ENCODE assay signal across 9 cellular contexts in the genomic region with DNA sequence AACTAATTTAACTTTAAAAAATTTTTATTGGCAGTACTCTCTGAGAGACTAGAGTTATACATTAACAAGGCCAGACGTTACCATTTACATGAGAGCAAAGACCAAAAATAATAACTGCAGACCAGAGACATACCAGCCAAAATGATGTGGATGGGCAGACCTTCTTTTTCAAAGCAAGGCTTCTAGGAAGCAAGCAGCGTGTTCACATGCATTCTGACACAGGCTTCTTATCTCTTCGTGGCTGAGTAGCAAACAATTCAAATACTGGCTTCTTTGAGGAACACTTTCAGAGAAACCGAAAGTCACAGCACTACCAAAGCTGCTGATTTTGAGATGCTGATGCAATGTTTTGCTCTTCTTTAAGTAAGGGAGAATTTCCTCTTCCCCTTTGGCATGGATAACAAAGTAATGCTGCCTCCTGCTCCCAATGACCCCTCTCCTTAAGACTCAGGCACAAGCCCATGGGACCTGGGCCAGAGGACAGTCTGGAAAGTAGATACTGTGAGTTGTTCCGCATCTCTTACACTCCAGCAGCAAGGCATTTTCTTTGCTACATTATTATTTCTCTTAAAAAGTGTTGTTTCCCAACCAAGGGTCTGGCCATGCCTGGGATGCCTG.
A peak's percentile ranks its signal among the peaks of the same experiment; 100 is the strongest.
DNase-seq lines count a peak whose midpoint lies in the region; ATAC-seq and TF ChIP-seq lines count a peak whose summit lies in the region.
"Had no signal": no experiment of that assay in that cellular context is flagged by ENCODE, and none has a peak within 500 bp of the region (broad histone marks: within the 10 kb centered on the region; RNA-seq: fewer than 3 reads in every experiment).

No MANE protein-coding gene starts in this region.

- peak; percentile 20 for DNase-seq in GM13977 (ENCODE audit: low spot score)
- DNase-seq in brain microvascular endothelial cell = no peak
- DNase-seq in stimulated activated naive CD4-positive, alpha-beta T cell (lab: John Stamatoyannopoulos, UW) = no peak
- DNase-seq in stimulated activated CD4-positive, alpha-beta T cell treated with anti-CD3 and anti-CD28 coated beads, Interleukin-15, amount 100 ng/mL, for 24 hours = no peak
- DNase-seq in stimulated activated CD4-positive, alpha-beta T cell treated with anti-CD3 and anti-CD28 coated beads, Interleukin-12 subunit alpha, Interleukin-12 subunit beta, amount 100 ng/mL, for 4 hours = no peak
- DNase-seq: activated CD4-positive, alpha-beta T cell treated with anti-CD3 and anti-CD28 coated beads for 1 hour had no signal

- H3K4me1 ChIP-seq in muscle layer of duodenum (ENCODE audit: control insufficient read depth in 1 of 2, insufficient read depth in 2 of 2, low read length in 2 of 2) = peaks cover 0 to 18% of the 10 kb centered on the region in 2 donors

- H3K27ac ChIP-seq in brain microvascular endothelial cell = peak overlapping the region; percentile 13
- peak overlapping the region; percentile 30 for H3K27ac ChIP-seq in muscle layer of duodenum (ENCODE audit: low read length)

- H3K36me3 ChIP-seq in brain microvascular endothelial cell (replicated peaks) = no peaks in the 10 kb centered on the region
- H3K36me3 ChIP-seq in muscle layer of duodenum (ENCODE audit: control insufficient read depth in 1 of 2, insufficient read depth in 2 of 2, low read length in 2 of 2) = no peaks in the 10 kb centered on the region

- in situ Hi-C loops in GM13977 (cut with MboI; ENCODE audit: low pct_unique_long_range_greater_than_20kb, low sequenced_read_pairs, unreplicated experiment) = no loop called here
- in situ Hi-C loops in brain microvascular endothelial cell (cut with HindIII; ENCODE audit: low pct_ligation_motif_present, low sequenced_read_pairs) = no loop called here

- no peaks in the 10 kb centered on the region for H3K27me3 ChIP-seq in brain microvascular endothelial cell (replicated peaks)
- no peaks in the 10 kb centered on the region for H3K27me3 ChIP-seq in muscle layer of duodenum (ENCODE audit: low read depth, low read length)

- TF ChIP-seq CTCF in GM13977 (IDR thresholded peaks at IDR 0.05; ENCODE audit: extremely low read depth, insufficient read depth, missing control alignments) = no peak
- TF ChIP-seq CTCF in brain microvascular endothelial cell (IDR thresholded peaks at IDR 0.05; ENCODE audit: low read depth, low read length, missing control alignments) = no peak

- H3K9me3 ChIP-seq in muscle layer of duodenum (ENCODE audit: control insufficient read depth in 1 of 2, low read length in 2 of 2) = no peaks in the 10 kb centered on the region

- H3K4me3 ChIP-seq in brain microvascular endothelial cell (ENCODE audit: low read depth, low read length) = no peak overlapping the region
- H3K4me3 ChIP-seq in muscle layer of duodenum (ENCODE audit: low read depth in 1 of 2, low read length in 2 of 2) = no peak overlapping the region

- ATAC-seq in HG03135 (IDR thresholded peaks at IDR 0.05; ENCODE audit: unreplicated experiment) (peak; percentile 61), HG03457 (IDR thresholded peaks at IDR 0.05; ENCODE audit: unreplicated experiment) (no peak)
